Comparison of ENCODE assay signal across 15 cellular contexts in the genomic region with DNA sequence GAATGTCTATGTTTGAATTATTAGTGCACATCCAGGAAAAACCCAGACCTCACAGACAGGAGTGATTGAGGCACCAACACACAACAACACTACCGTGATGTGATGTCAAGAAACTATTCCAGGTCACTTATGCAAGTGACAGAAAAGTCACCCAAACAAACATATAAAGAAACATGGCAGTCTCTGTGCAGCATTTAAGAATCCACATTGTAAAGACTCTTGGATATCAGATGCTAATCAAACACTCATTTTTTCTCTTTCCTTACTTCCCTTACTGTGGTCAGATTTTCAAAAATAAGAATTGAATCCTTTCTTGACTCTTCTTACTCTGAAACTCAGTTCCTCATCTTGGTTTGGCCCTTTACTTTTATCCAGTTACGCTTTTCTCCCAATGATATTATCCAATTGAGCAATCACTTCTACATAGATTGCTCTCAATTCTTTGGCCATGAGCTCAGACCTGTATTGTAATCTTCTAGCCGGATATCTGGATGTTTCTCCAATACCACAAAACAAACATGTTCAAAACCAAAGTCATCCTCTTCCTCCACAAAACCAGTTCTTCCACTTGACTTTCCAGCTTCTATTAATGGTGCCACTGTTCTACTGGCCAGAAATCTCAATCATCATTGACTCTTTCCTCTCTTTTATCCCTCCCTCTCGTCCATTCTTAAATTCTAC.
DNase-seq lines count a peak whose midpoint lies in the region; ATAC-seq and TF ChIP-seq lines count a peak whose summit lies in the region.
"Had no signal": no experiment of that assay in that cellular context is flagged by ENCODE, and none has a peak within 500 bp of the region (broad histone marks: within the 10 kb centered on the region; RNA-seq: fewer than 3 reads in every experiment).

No MANE protein-coding gene starts in this region.

- CTCF ChIA-PET in A673 (lab: Charles Lee): no interaction called here

- DNase-seq in A673 (ENCODE audit: low spot score): no peak
- peak; percentile 74 for DNase-seq in ELR (ENCODE audit: low read depth)
- DNase-seq in NOMO-1 treated with DMSO at 0.1 percent for 48 hours (lab: John Stamatoyannopoulos, UW; ENCODE audit: unreplicated experiment): peak; percentile 70
- no peak for DNase-seq in islet precursor cell
- DNase-seq in NCI-H1048 (lab: John Stamatoyannopoulos, UW): no peak
- no peak for DNase-seq in head of caudate nucleus
- no peak for DNase-seq in mucosa of descending colon
- DNase-seq: CD4-positive, alpha-beta memory T cell; central memory CD4-positive, alpha-beta T cell; NCI-H1105 treated with DMSO at 0.1 percent for 48 hours; NK-92 treated with Interleukin-12 subunit alpha and Interleukin-12 subunit beta, amount 100 ng/mL, for 24 hours; testis had no signal

- H3K36me3 ChIP-seq in A673 (ENCODE audit: insufficient read depth, low read length, poor library complexity, severe bottlenecking) (no peaks in the 10 kb centered on the region), mucosa of descending colon (ENCODE audit: low read depth) (no peaks in the 10 kb centered on the region)
- H3K36me3 ChIP-seq: gastroesophageal sphincter had no signal

- H3K4me3 ChIP-seq in A673 (ENCODE audit: low read depth, low read length, poor library complexity, severe bottlenecking): no peak overlapping the region
- H3K4me3 ChIP-seq in mucosa of descending colon: no peak overlapping the region
- H3K4me3 ChIP-seq: gastroesophageal sphincter, lung, testis had no signal

- H3K27ac ChIP-seq in A673 (ENCODE audit: low read depth, low read length, poor library complexity, severe bottlenecking): peak overlapping the region; percentile 14
- H3K27ac ChIP-seq: gastroesophageal sphincter, testis had no signal

- no TSS peak for BruUV-seq in A673 (replicated peaks; lab: Mats Ljungman, UMichigan)

- peaks cover 40% of the 10 kb centered on the region for H3K4me1 ChIP-seq in A673 (ENCODE audit: insufficient read depth, low read length, poor library complexity, severe bottlenecking)
- H3K4me1 ChIP-seq in mucosa of descending colon (ENCODE audit: low read depth): no peaks in the 10 kb centered on the region
- H3K4me1 ChIP-seq: testis had no signal

- TF ChIP-seq CTCF in A673 (conservative IDR thresholded peaks at IDR 0.05; ENCODE audit: low read depth, low read length) (no peak), mucosa of descending colon (IDR thresholded peaks at IDR 0.05) (no peak)

- H3K9me3 ChIP-seq in A673 (ENCODE audit: low read depth, low read length, poor library complexity, severe bottlenecking): peaks cover 11% of the 10 kb centered on the region
- H3K9me3 ChIP-seq in mucosa of descending colon: no peaks in the 10 kb centered on the region
- H3K9me3 ChIP-seq: gastroesophageal sphincter, testis had no signal

- POLR2A ChIA-PET in A673 (lab: Charles Lee; ENCODE audit: low non-redundant PET): no interaction called here

- ATAC-seq in esophagus mucosa (peak; percentile 81), mucosa of descending colon (no peak)
- ATAC-seq: gastroesophageal sphincter had no signal

- H3K27me3 ChIP-seq in A673 (replicated peaks; ENCODE audit: insufficient read depth, low read depth, low read length, poor library complexity): no peaks in the 10 kb centered on the region
- H3K27me3 ChIP-seq: gastroesophageal sphincter, testis had no signal

- intact Hi-C loops in A673 (cut with micrococcal nuclease; ENCODE audit: unreplicated experiment): no loop called here
- intact Hi-C loops in head of caudate nucleus (cut with DNase I): no loop called here
- intact Hi-C loops in mucosa of descending colon (cut with DNase I, micrococcal nuclease): no loop called here

Comparison
In these comparisons a context has a peak if more than half of its experiments do, and no peak if none do; other contexts are left out.
1. DNase-seq: peak in ELR (single experiment) and NOMO-1 treated with DMSO at 0.1 percent for 48 hours (single experiment); none in A673 (single experiment), islet precursor cell (single experiment), NCI-H1048 (single experiment), head of caudate nucleus (0 of 42) and mucosa of descending colon (0 of 3).